In the genomic region with DNA sequence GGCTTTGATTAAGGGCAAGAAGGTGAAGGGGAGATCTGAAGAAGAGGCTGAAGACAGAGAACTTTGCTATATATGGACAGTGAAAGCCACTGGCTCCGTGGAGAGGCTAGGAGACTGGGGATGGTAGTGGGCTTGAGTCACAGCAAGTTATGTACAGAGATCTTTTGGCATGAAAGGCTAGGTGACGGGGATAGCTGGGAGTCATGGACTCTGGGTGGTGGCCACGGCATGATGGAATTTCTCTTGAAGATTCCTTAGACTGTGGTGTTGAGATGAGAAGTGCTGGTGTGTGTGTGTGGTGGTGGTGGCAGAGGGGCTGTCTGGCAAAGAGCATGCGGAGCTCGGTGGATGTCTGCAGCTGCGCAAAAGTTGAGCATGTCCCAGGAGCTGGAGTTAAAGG, we compare ENCODE assay signal across 1 cellular context.
TF ChIP-seq lines count a peak whose summit lies in the region.

No MANE protein-coding gene starts in this region.

TF ChIP-seq in IMR-90, 13 proteins besides CTCF, POLR2A, EP300 and RAD21:
- TF ChIP-seq, protein P1, sequence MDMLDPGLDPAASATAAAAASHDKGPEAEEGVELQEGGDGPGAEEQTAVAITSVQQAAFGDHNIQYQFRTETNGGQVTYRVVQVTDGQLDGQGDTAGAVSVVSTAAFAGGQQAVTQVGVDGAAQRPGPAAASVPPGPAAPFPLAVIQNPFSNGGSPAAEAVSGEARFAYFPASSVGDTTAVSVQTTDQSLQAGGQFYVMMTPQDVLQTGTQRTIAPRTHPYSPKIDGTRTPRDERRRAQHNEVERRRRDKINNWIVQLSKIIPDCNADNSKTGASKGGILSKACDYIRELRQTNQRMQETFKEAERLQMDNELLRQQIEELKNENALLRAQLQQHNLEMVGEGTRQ (IDR thresholded peaks at IDR 0.05; ENCODE audit: low read depth, low read length) = no peak
- TF ChIP-seq MAZ (IDR thresholded peaks at IDR 0.05; ENCODE audit: borderline replicate concordance, low read depth, low read length) (no peak), SMC3 (IDR thresholded peaks at IDR 0.05; ENCODE audit: low read depth, low read length) (no peak)
TF ChIP-seq in IMR-90: peak in this region for 0.
